8 cellular contexts compared by ENCODE assay signal in the genomic region with DNA sequence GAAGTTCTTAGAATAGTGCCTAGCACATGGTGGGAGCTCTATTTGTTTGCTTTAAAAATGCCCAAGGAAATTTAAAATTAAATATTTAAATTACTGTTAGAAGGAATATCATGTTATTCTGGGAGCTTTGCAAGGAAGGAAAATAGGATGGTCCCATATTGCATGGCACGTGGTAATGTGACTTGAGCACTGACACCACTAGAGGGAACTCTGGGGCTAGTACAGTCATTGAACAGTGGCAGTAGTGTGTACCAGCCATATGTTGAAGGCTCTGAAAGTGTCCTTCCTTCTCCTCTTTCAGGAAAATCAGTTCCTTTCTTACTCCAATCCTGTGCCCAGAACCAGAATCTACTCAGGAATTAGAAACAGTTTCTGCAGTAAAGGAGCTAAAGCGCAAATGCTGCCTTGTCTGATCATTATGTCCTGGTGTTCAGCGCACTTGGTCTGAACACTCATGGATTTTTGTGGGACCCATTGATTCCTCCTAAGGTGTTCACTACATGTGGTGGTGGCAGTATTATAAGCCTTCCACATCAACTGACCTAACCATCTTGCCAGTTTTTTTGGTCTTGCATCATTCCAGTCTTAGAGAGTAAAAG. TPM values are rescaled to one million over a fixed set of nuclear protein-coding genes. Genes with fewer than 3 reads are reported as not detected.
A peak's percentile ranks its signal among the peaks of the same experiment; 100 is the strongest.
DNase-seq lines count a peak whose midpoint lies in the region; ATAC-seq, FAIRE-seq and TF ChIP-seq lines count a peak whose summit lies in the region.

No MANE protein-coding gene starts in this region.

- no peaks in the 10 kb centered on the region for H3K27me3 ChIP-seq in NT2/D1 (ENCODE audit: insufficient read depth, insufficient read length)
- no peaks in the 10 kb centered on the region for H3K27me3 ChIP-seq in small intestine (ENCODE audit: control insufficient read depth in 2 of 2, insufficient read depth in 2 of 2, low read length in 2 of 2)

- FAIRE-seq in small intestine (lab: Jason Lieb, UNC), result no peak

- H3K4me1 ChIP-seq in NT2/D1 (ENCODE audit: insufficient read depth, insufficient read length) (no peaks in the 10 kb centered on the region), small intestine (ENCODE audit: control insufficient read depth in 2 of 2, insufficient read depth in 1 of 2, low read depth in 1 of 2, low read length in 1 of 2) (no peaks in the 10 kb centered on the region)

- H3K4me3 ChIP-seq in NT2/D1 (ENCODE audit: insufficient read length, low read depth), result no peak overlapping the region
- no peak overlapping the region for H3K4me3 ChIP-seq in epithelial cell of esophagus (ENCODE audit: low read length)
- H3K4me3 ChIP-seq in small intestine (ENCODE audit: low read depth in 1 of 2, low read length in 2 of 2), result no peak overlapping the region

- H3K9ac ChIP-seq in NT2/D1 (ENCODE audit: insufficient read length, low read depth), result no peak overlapping the region

- in situ Hi-C loops in Caki2 (cut with HindIII; ENCODE audit: low pct_unique_long_range_greater_than_20kb, low sequenced_read_pairs), result no loop called here

- DNase-seq in Caki2 (ENCODE audit: low read depth) (peak; percentile 10), NT2/D1 (ENCODE audit: low read depth, low spot score) (peak; percentile 40), epithelial cell of esophagus (ENCODE audit: low read depth) (peak; percentile 66), small intestine (peak; percentile 54), ecto neural progenitor cell (ENCODE audit: low spot score) (no peak), occipital lobe (lab: John Stamatoyannopoulos, UW) (no peak)

- H3K9me3 ChIP-seq in NT2/D1 (ENCODE audit: insufficient read depth, low read length) (no peaks in the 10 kb centered on the region), small intestine (ENCODE audit: control insufficient read depth, low read depth) (no peaks in the 10 kb centered on the region)

- no peak overlapping the region for H3K27ac ChIP-seq in small intestine (ENCODE audit: low read depth in 1 of 2, low read length in 1 of 2)

- peak; percentile 83 for TF ChIP-seq CTCF in epithelial cell of esophagus (IDR thresholded peaks at IDR 0.05; ENCODE audit: insufficient read depth, low read depth, low read length, missing control alignments)

- H3K36me3 ChIP-seq in NT2/D1 (ENCODE audit: insufficient read depth, insufficient read length, low read length), result no peaks in the 10 kb centered on the region
- peaks cover 0 to 13% of the 10 kb centered on the region in 2 donors for H3K36me3 ChIP-seq in small intestine (ENCODE audit: control insufficient read depth in 2 of 2, insufficient read depth in 2 of 2, low read length in 2 of 2)

- WGBS in small intestine, 3 donors, result 68 to 72% (median 71%) methylated on average over 3 of the region's 3 CpGs

- ATAC-seq in GM18909 (IDR thresholded peaks at IDR 0.05; ENCODE audit: poor library complexity, unreplicated experiment) (peak; percentile 67), HG03066 (IDR thresholded peaks at IDR 0.05; ENCODE audit: low read depth, unreplicated experiment) (peak; percentile 33)

RNA-seq across cellular contexts. Expression of a gene that starts 54.1 kb away (rescaled TPM):
- total RNA-seq in Caki2 (2014; rRNA removed; shearing (Covaris generic); ENCODE audit: low replicate concordance), result 26.3 and 31.2 TPM in 2 replicates
- polyA plus RNA-seq in small intestine, result 100 to 1,000 TPM in 2 of 3 donors, 10 to 100 TPM in 1; 33.1 to 210 (median 150) TPM
- total RNA-seq in occipital lobe, result 32.8 TPM

Comparison
In these comparisons a context has a peak if more than half of its experiments do, and no peak if none do; other contexts are left out.
1. DNase-seq: peak in Caki2 (single experiment), NT2/D1 (single experiment), epithelial cell of esophagus (single experiment) and small intestine (single experiment); none in ecto neural progenitor cell (single experiment) and occipital lobe (single experiment).